In the genomic region with DNA sequence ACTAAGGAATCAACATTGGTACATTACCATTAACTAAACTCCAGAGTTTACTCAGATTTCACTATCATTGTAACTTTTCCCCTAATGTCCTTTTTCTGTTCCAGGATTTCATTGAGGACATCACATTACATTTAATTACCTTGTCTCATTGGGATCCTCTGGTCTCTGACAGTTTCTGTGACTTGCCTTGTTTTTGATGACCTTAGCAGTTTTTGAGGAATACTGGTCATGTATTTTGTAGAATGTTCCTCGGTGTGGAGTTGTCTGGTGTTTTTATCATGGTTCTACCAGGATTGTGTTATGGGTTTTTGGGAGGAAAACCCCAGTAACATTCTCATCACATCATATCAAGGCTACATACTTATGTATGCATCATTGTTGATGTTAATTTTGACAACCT, we compare ENCODE assay signal across 18 cellular contexts.
DNase-seq lines count a peak whose midpoint lies in the region; ATAC-seq, FAIRE-seq and TF ChIP-seq lines count a peak whose summit lies in the region.
"Had no signal": no experiment of that assay in that cellular context is flagged by ENCODE, and none has a peak within 500 bp of the region (broad histone marks: within the 10 kb centered on the region; RNA-seq: fewer than 3 reads in every experiment).

No MANE protein-coding gene starts in this region.

- H3K23ac ChIP-seq in IMR-90 (ENCODE audit: low read depth, low read length) (no peak overlapping the region), H1 (ENCODE audit: insufficient read length) (no peak overlapping the region)

- BruUV-seq in HepG2 (replicated peaks; lab: Mats Ljungman, UMichigan) = no TSS peak
- no TSS peak for BruUV-seq in IMR-90 (replicated peaks; lab: Mats Ljungman, UMichigan)

- no peaks in the 10 kb centered on the region for H3K23me2 ChIP-seq in H1 (ENCODE audit: low read depth, low read length)

- H3K36me3 Mint-ChIP-seq in astrocyte (ENCODE audit: low read depth, unreplicated experiment) = no peaks in the 10 kb centered on the region
- H3K36me3 Mint-ChIP-seq: CD14-positive monocyte; CD4-positive, alpha-beta memory T cell; CD4-positive, CD25-positive, alpha-beta regulatory T cell; CD8-positive, alpha-beta memory T cell had no signal

- H3K79me2 ChIP-seq in HepG2 (ENCODE audit: insufficient read depth, low read length) (no peaks in the 10 kb centered on the region), astrocyte (ENCODE audit: insufficient read depth, low read length) (no peaks in the 10 kb centered on the region), H1 (ENCODE audit: control insufficient read depth in 1 of 2, insufficient read depth in 2 of 2, low read length in 2 of 2) (no peaks in the 10 kb centered on the region)

- H4K91ac ChIP-seq in IMR-90 (ENCODE audit: insufficient read depth, low read depth, low read length) = no peak overlapping the region
- H4K91ac ChIP-seq in H1 (replicated peaks; ENCODE audit: insufficient read length, low read length) = no peak overlapping the region

- no peak overlapping the region for H3K9ac ChIP-seq in HepG2 (ENCODE audit: insufficient read depth, low read depth, low read length)
- H3K9ac ChIP-seq in IMR-90 (ENCODE audit: low read depth, low read length) = no peak overlapping the region
- H3K9ac ChIP-seq in astrocyte (ENCODE audit: low read length) = no peak overlapping the region
- no peak overlapping the region for H3K9ac ChIP-seq in H1 (replicated peaks in 1 of 4; ENCODE audit: extremely low read depth in 1 of 4, low read depth in 3 of 4, low read length in 3 of 4)
- H3K9ac ChIP-seq: BLaER1 had no signal

- dilution Hi-C loops in IMR-90 (cut with HindIII; ENCODE audit: low sequenced_read_pairs, unreplicated experiment) = no loop called here

- H3K27me3 Mint-ChIP-seq in astrocyte (ENCODE audit: low read depth, unreplicated experiment) = no peaks in the 10 kb centered on the region

- no peak for TF ChIP-seq POLR2A in HepG2 (IDR thresholded peaks at IDR 0.05; ENCODE audit: insufficient read depth in 1 of 2, low read depth in 2 of 2, low read length in 2 of 2)
- no peak for TF ChIP-seq POLR2A in right lobe of liver (IDR thresholded peaks at IDR 0.05)
- TF ChIP-seq POLR2A in IMR-90 (IDR thresholded peaks at IDR 0.05; ENCODE audit: low read depth, low read length) = no peak
- TF ChIP-seq POLR2A in H1 (IDR thresholded peaks at IDR 0.05; ENCODE audit: control extremely low read depth in 1 of 2, low read depth in 2 of 2, low read length in 2 of 2) = no peak

- no peak overlapping the region for H2BK12ac ChIP-seq in H1 (ENCODE audit: low read depth, low read length)

- FAIRE-seq in HepG2 (lab: Jason Lieb, UNC) (no peak), astrocyte (lab: Jason Lieb, UNC) (peak; percentile 20), H1 (lab: Jason Lieb, UNC) (no peak)
- FAIRE-seq: GM12878, GM12892 had no signal

- H2BK5ac ChIP-seq in IMR-90 (ENCODE audit: low read depth, low read length, poor library complexity, severe bottlenecking) (no peak overlapping the region), H1 (ENCODE audit: low read depth, low read length) (no peak overlapping the region)

- H3K4me1 ChIP-seq in HepG2 (ENCODE audit: insufficient read depth, low read length) = 0 out of 2 replicates have a peak, but pooled peaks cover 5% of the 10 kb centered on the region
- H3K4me1 ChIP-seq in right lobe of liver = no peaks in the 10 kb centered on the region
- no peaks in the 10 kb centered on the region for H3K4me1 ChIP-seq in IMR-90 (ENCODE audit: control insufficient read depth, insufficient read depth, low read length)
- peaks cover 6% of the 10 kb centered on the region for H3K4me1 ChIP-seq in astrocyte (ENCODE audit: insufficient read depth, low read length)
- H3K4me1 ChIP-seq in H1 (replicated peaks in 1 of 4; ENCODE audit: control insufficient read depth in 3 of 4, insufficient read depth in 4 of 4, low read length in 3 of 4) = peaks cover 0 to 3% (median under 1%) of the 10 kb centered on the region in 4 experiments; a peak in 2 of 7 replicates
- H3K4me1 ChIP-seq: BE2C, BLaER1 had no signal

- no peak for TF ChIP-seq CTCF in HepG2 (CRISPR knock-in tag; IDR thresholded peaks at IDR 0.05)
- TF ChIP-seq CTCF in right lobe of liver (IDR thresholded peaks at IDR 0.05) = no peak
- no peak for TF ChIP-seq CTCF in IMR-90 (conservative IDR thresholded peaks at IDR 0.05; ENCODE audit: low read depth, low read length)
- TF ChIP-seq CTCF in astrocyte (IDR thresholded peaks at IDR 0.05; ENCODE audit: insufficient read depth, low read depth, low read length) = no peak
- TF ChIP-seq CTCF in H1 (IDR thresholded peaks at IDR 0.05; ENCODE audit: control extremely low read depth in 1 of 3, insufficient read depth in 1 of 3, low read depth in 1 of 3, low read length in 3 of 3) = no peak

- peaks cover 2% of the 10 kb centered on the region for H3K4me1 Mint-ChIP-seq in astrocyte (ENCODE audit: low read depth, unreplicated experiment)
- H3K4me1 Mint-ChIP-seq: CD4-positive, alpha-beta memory T cell; CD4-positive, CD25-positive, alpha-beta regulatory T cell; CD8-positive, alpha-beta memory T cell had no signal

- H3K36me3 ChIP-seq in HepG2 (replicated peaks in 1 of 2; ENCODE audit: control insufficient read depth in 1 of 2, insufficient read depth in 2 of 2, low read length in 2 of 2) (no peaks in the 10 kb centered on the region), right lobe of liver (no peaks in the 10 kb centered on the region), IMR-90 (ENCODE audit: control insufficient read depth, insufficient read depth, low read length) (no peaks in the 10 kb centered on the region), astrocyte (ENCODE audit: insufficient read depth, low read length) (no peaks in the 10 kb centered on the region), H1 (ENCODE audit: control insufficient read depth in 2 of 4, insufficient read depth in 4 of 4, low read length in 3 of 4) (no peaks in the 10 kb centered on the region)
- H3K36me3 ChIP-seq: BE2C, BLaER1 had no signal

- no peak overlapping the region for H2AK5ac ChIP-seq in IMR-90 (ENCODE audit: low read depth, low read length)
- no peak overlapping the region for H2AK5ac ChIP-seq in H1 (ENCODE audit: low read depth, low read length)

- POLR2A ChIA-PET in HepG2 (lab: Yijun Ruan, JAX) = no interaction called here
- POLR2A ChIA-PET in IMR-90 (lab: Charles Lee; ENCODE audit: unreplicated experiment) = no interaction called here
- POLR2A ChIA-PET in H1 (lab: Charles Lee; ENCODE audit: partially characterized antibody) = interaction anchor here (0.6 kb wide), 1 partner anchor 255 kb away, joined by 3 read pairs; no protein-coding TSS in a partner anchor

- in situ Hi-C loops in HepG2 (cut with HindIII; ENCODE audit: extremely low pct_ligation_motif_present, low pct_unique_long_range_greater_than_20kb) = loop anchor here (10.0 kb wide), 2 partner anchors 247 to 497 kb away; no protein-coding TSS in a partner anchor
- in situ Hi-C loops in IMR-90 (cut with MboI; ENCODE audit: low sequenced_read_pairs) = loop anchor here (10.0 to 25.0 kb wide), 2 partner anchors 237 to 840 kb away; no protein-coding TSS in a partner anchor

- H4K20me1 ChIP-seq in HepG2 (ENCODE audit: insufficient read depth, low read length) (no peaks in the 10 kb centered on the region), IMR-90 (ENCODE audit: insufficient read depth, low read length) (no peaks in the 10 kb centered on the region), astrocyte (ENCODE audit: insufficient read depth, low read length) (no peaks in the 10 kb centered on the region), H1 (replicated peaks in 1 of 2; ENCODE audit: control insufficient read depth in 1 of 2, insufficient read depth in 2 of 2, low read length in 2 of 2) (no peaks in the 10 kb centered on the region)
- H4K20me1 ChIP-seq: BLaER1 had no signal

- ATAC-seq in HepG2 = no peak
- ATAC-seq in right lobe of liver = no peak
- no peak for ATAC-seq in IMR-90 (ENCODE audit: low read depth)
- ATAC-seq in GM19328 (IDR thresholded peaks at IDR 0.05; ENCODE audit: unreplicated experiment) = no peak

- H3K14ac ChIP-seq in IMR-90 (replicated peaks; ENCODE audit: low read depth, low read length) = no peak overlapping the region
- no peak overlapping the region for H3K14ac ChIP-seq in H1 (ENCODE audit: insufficient read length)

- WGBS in HepG2 (ENCODE audit: low lambda C conversion rate) = 0% methylated on average over 1 of the region's 1 CpG
- WGBS in right lobe of liver (ENCODE audit: insufficient coverage, low coverage, low lambda C conversion rate, missing lambda C conversion rate) = 36% methylated on average over 1 of the region's 1 CpG
- WGBS in IMR-90 (ENCODE audit: extremely low coverage in 2 of 2, insufficient read length in 1 of 2), 2 experiments = no CpG with 5 or more reads among the region's 1 CpG
- WGBS in H1 (ENCODE audit: extremely low coverage in 1 of 2, insufficient coverage in 1 of 2, insufficient read length in 1 of 2, insufficient replicate concordance in 2 of 2, low coverage in 1 of 2, low lambda C conversion rate in 2 of 2, missing lambda C conversion rate in 1 of 2), 2 experiments = 88% methylated on average over 1 of the region's 1 CpG; no CpG with 5 or more reads in 1 of the 2 experiments

- H2BK20ac ChIP-seq in IMR-90 (ENCODE audit: low read depth, low read length) = no peak overlapping the region
- no peak overlapping the region for H2BK20ac ChIP-seq in H1 (ENCODE audit: low read length)

- 0 out of 5 replicates have a peak, but pooled peaks cover 0 to 3% of the 10 kb centered on the region in 2 experiments for H3K27me3 ChIP-seq in HepG2 (ENCODE audit: control insufficient read depth in 1 of 2, insufficient read depth in 2 of 2, low read length in 2 of 2)
- H3K27me3 ChIP-seq in right lobe of liver = no peaks in the 10 kb centered on the region
- H3K27me3 ChIP-seq in IMR-90 (ENCODE audit: control insufficient read depth, insufficient read depth, low read length) = peaks cover 11% of the 10 kb centered on the region
- H3K27me3 ChIP-seq in astrocyte (ENCODE audit: insufficient read depth, low read length) = peaks cover 3% of the 10 kb centered on the region
- no peaks in the 10 kb centered on the region for H3K27me3 ChIP-seq in H1 (replicated peaks in 1 of 4; ENCODE audit: control insufficient read depth in 3 of 4, extremely low read depth in 1 of 4, insufficient read depth in 3 of 4, low read length in 3 of 4)
- H3K27me3 ChIP-seq: BE2C, BLaER1 had no signal

- no peaks in the 10 kb centered on the region for H3K9me3 Mint-ChIP-seq in astrocyte (ENCODE audit: unreplicated experiment)
- H3K9me3 Mint-ChIP-seq: CD8-positive, alpha-beta memory T cell had no signal

- H3K4ac ChIP-seq in IMR-90 (ENCODE audit: low read depth, low read length) = no peak overlapping the region
- H3K4ac ChIP-seq in H1 (replicated peaks; ENCODE audit: insufficient read length, low read depth, low read length) = no peak overlapping the region

- H2AFZ ChIP-seq in HepG2 (ENCODE audit: low read length) = no peak overlapping the region
- no peak overlapping the region for H2AFZ ChIP-seq in IMR-90 (replicated peaks; ENCODE audit: low read length, poor library complexity)
- no peak overlapping the region for H2AFZ ChIP-seq in astrocyte (ENCODE audit: low read depth, low read length)
- no peak overlapping the region for H2AFZ ChIP-seq in H1 (ENCODE audit: low read length)

- H3K27ac ChIP-seq in HepG2 (ENCODE audit: extremely low read length, insufficient read depth, low read length) (no peak overlapping the region), right lobe of liver (no peak overlapping the region), IMR-90 (ENCODE audit: insufficient read depth, low read length) (no peak overlapping the region), astrocyte (ENCODE audit: low read depth, low read length) (no peak overlapping the region), H1 (ENCODE audit: low read depth, low read length) (no peak overlapping the region)
- H3K27ac ChIP-seq: 22Rv1, BLaER1 had no signal

- no peak for TF ChIP-seq RAD21 in HepG2 (CRISPR knock-in tag; IDR thresholded peaks at IDR 0.05)
- TF ChIP-seq RAD21 in IMR-90 (IDR thresholded peaks at IDR 0.05; ENCODE audit: low read length) = no peak
- TF ChIP-seq RAD21 in H1 (IDR thresholded peaks at IDR 0.05 in 1 of 2, conservative IDR thresholded peaks at IDR 0.05 in 1 of 2; ENCODE audit: low read depth in 2 of 2, low read length in 2 of 2) = no peak

- CTCF ChIA-PET in HepG2 (lab: Yijun Ruan, JAX; ENCODE audit: low intra/inter-chr PET ratio, low total read pairs) (interaction anchor here (1.4 to 3.1 kb wide), 4 partner anchors 109 to 492 kb away, joined by 7 to 26 read pairs (median 11); no protein-coding TSS in a partner anchor), IMR-90 (lab: Yijun Ruan, JAX) (interaction anchor here (0.7 to 1.3 kb wide), 3 partner anchors 245 to 283 kb away, joined by 3 to 4 read pairs (median 4); a partner anchor contains a TSS), H1 (lab: Charles Lee; ENCODE audit: partially characterized antibody) (interaction anchor here (0.7 to 3.2 kb wide), 22 partner anchors 8 to 501 kb away, joined by 3 to 17 read pairs (median 4); a partner anchor contains a TSS)

- H3K56ac ChIP-seq in IMR-90 (ENCODE audit: extremely low read depth, insufficient read depth, low read length) (no peak overlapping the region), H1 (replicated peaks; ENCODE audit: insufficient read length, low read depth, low read length) (no peak overlapping the region)

- intact Hi-C loops in HepG2 (cut with micrococcal nuclease; ENCODE audit: unreplicated experiment) (loop anchor here (1.0 to 5.0 kb wide), 8 partner anchors 95 to 492 kb away; a partner anchor contains a TSS), right lobe of liver (cut with DNase I) (loop anchor here (10.0 kb wide), 2 partner anchors 257 to 283 kb away; a partner anchor contains a TSS), IMR-90 (cut with micrococcal nuclease) (loop anchor here (1.0 to 5.0 kb wide), 9 partner anchors 95 to 1195 kb away; a partner anchor contains a TSS)

- H2BK120ac ChIP-seq in IMR-90 (ENCODE audit: low read depth, low read length) (no peak overlapping the region), H1 (replicated peaks; ENCODE audit: low read depth, low read length) (no peak overlapping the region)

- no peak overlapping the region for H3K4me3 Mint-ChIP-seq in astrocyte (ENCODE audit: unreplicated experiment)
- H3K4me3 Mint-ChIP-seq: CD14-positive monocyte; CD4-positive, alpha-beta memory T cell; CD4-positive, CD25-positive, alpha-beta regulatory T cell; CD8-positive, alpha-beta memory T cell had no signal

- H2BK15ac ChIP-seq in IMR-90 (ENCODE audit: low read depth, low read length) (no peak overlapping the region), H1 (ENCODE audit: low read length) (no peak overlapping the region)

- H3K79me1 ChIP-seq in IMR-90 (ENCODE audit: low read depth in 1 of 2, low read length in 2 of 2) = no peaks in the 10 kb centered on the region
- H3K79me1 ChIP-seq in H1 (ENCODE audit: low read depth, low read length) = no peaks in the 10 kb centered on the region

- no peak for DNase-seq in HepG2 (ENCODE audit: low spot score)
- no peak for DNase-seq in right lobe of liver
- no peak for DNase-seq in IMR-90
- no peak for DNase-seq in astrocyte (ENCODE audit: low read depth)
- no peak for DNase-seq in H1 (ENCODE audit: low read depth in 1 of 2, low spot score in 2 of 2)
- no peak for DNase-seq in hypothalamus (lab: John Stamatoyannopoulos, UW)
- no peak for DNase-seq in activated gamma-delta T cell (lab: John Stamatoyannopoulos, UW)
- DNase-seq: BE2C; CD4-positive, alpha-beta memory T cell; CD8-positive, alpha-beta memory T cell; EL had no signal

- no peak overlapping the region for H2AK9ac ChIP-seq in IMR-90 (replicated peaks; ENCODE audit: low read depth, low read length, poor library complexity)

- H3K27ac Mint-ChIP-seq in astrocyte (ENCODE audit: unreplicated experiment) = no peak overlapping the region
- H3K27ac Mint-ChIP-seq: CD14-positive monocyte; CD4-positive, alpha-beta memory T cell; CD4-positive, CD25-positive, alpha-beta regulatory T cell; CD8-positive, alpha-beta memory T cell had no signal

- H3K9me3 ChIP-seq in HepG2 (ENCODE audit: low read length) (no peaks in the 10 kb centered on the region), right lobe of liver (no peaks in the 10 kb centered on the region), IMR-90 (ENCODE audit: control insufficient read depth, insufficient read depth, low read length) (no peaks in the 10 kb centered on the region), astrocyte (ENCODE audit: insufficient read depth, low read depth, low read length) (no peaks in the 10 kb centered on the region), H1 (ENCODE audit: insufficient read depth in 2 of 2, low read depth in 1 of 2, low read length in 1 of 2) (no peaks in the 10 kb centered on the region)
- H3K9me3 ChIP-seq: BE2C, BLaER1 had no signal

- H4K8ac ChIP-seq in IMR-90 (ENCODE audit: low read depth in 2 of 2, low read length in 2 of 2) (no peak overlapping the region), H1 (ENCODE audit: extremely low read depth, insufficient read depth, low read length) (no peak overlapping the region)

- TF ChIP-seq EP300 in HepG2 (IDR thresholded peaks at IDR 0.05; ENCODE audit: low read depth in 2 of 2, low read length in 2 of 2) = no peak
- TF ChIP-seq EP300 in HepG2 (CRISPR knock-in tag; IDR thresholded peaks at IDR 0.05; ENCODE audit: borderline replicate concordance) = no peak
- TF ChIP-seq EP300 in H1 (IDR thresholded peaks at IDR 0.05; ENCODE audit: borderline replicate concordance in 1 of 2, low read depth in 2 of 2, low read length in 2 of 2) = no peak

- H4K5ac ChIP-seq in IMR-90 (ENCODE audit: low read depth, low read length) (no peak overlapping the region), H1 (ENCODE audit: insufficient read length, low read depth, low read length) (no peak overlapping the region)

- no peak overlapping the region for H3K4me2 ChIP-seq in HepG2 (ENCODE audit: low read depth, low read length)
- no peak overlapping the region for H3K4me2 ChIP-seq in IMR-90 (ENCODE audit: low read depth, low read length)
- no peak overlapping the region for H3K4me2 ChIP-seq in astrocyte (ENCODE audit: low read length)
- no peak overlapping the region for H3K4me2 ChIP-seq in H1 (ENCODE audit: insufficient read depth in 1 of 2, low read depth in 2 of 2, low read length in 2 of 2)
- H3K4me2 ChIP-seq: BLaER1 had no signal

- no peaks in the 10 kb centered on the region for H3K9me1 ChIP-seq in IMR-90 (ENCODE audit: insufficient read depth, low read length)

- H3K4me3 ChIP-seq in HepG2 (replicated peaks in 1 of 3; ENCODE audit: insufficient read depth in 1 of 3, low read depth in 2 of 3, low read length in 3 of 3) = no peak overlapping the region
- no peak overlapping the region for H3K4me3 ChIP-seq in right lobe of liver
- no peak overlapping the region for H3K4me3 ChIP-seq in IMR-90 (ENCODE audit: insufficient read depth, low read depth, low read length)
- no peak overlapping the region for H3K4me3 ChIP-seq in astrocyte (ENCODE audit: insufficient read depth, low read depth, low read length)
- no peak overlapping the region for H3K4me3 ChIP-seq in H1 (ENCODE audit: extremely low read depth in 1 of 4, insufficient read depth in 2 of 4, low read depth in 3 of 4, low read length in 4 of 4)
- H3K4me3 ChIP-seq: BLaER1, GM12878 had no signal

- H3K18ac ChIP-seq in IMR-90 (ENCODE audit: low read depth, low read length) (no peak overlapping the region), H1 (ENCODE audit: extremely low read depth, low read length) (no peak overlapping the region)
